In the genomic region with DNA sequence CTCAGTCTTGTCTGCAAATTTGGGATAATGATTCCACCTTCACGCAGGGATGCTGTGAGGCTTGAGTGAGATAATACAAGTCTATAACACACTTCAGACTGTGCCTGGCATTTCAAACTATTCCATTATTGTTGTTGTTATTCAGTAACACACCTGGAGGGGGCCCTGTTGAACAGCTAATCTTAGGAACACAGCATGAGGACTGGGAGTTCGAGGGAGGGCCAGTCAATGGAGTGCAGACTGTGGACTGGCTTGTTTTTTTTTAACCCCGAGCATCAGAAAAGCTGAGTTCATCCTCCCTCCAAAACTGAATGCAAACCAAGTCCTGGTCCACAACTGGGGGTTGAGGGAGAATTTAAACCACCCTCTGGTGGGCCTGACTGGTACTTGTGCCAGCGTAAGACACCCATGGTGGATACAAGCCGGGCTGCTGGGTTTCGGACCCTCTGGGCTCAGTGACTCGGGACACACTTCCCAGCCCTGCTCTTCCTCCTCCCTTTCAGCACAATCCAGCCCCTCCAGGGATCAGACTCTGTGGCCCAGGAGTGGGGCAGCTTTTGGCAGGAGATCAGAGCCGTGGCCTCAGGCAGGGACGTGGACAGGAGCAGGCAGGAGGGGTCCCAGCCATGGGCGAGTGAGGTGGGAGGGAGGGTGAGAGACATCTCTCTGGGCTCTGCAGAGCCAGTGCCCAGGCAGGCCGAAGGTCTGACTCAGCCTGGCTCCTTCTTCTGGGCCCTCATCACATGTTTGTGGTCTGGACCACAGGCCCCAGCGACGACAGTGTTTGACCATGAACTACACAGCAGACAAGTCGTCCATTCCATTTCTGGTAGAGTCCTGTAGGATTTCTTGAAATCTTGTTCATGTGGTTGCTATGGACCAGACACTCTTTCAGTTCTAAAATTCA, we compare ENCODE assay signal across 1 cellular context.
TF ChIP-seq lines count a peak whose summit lies in the region.

No MANE protein-coding gene starts in this region.

TF ChIP-seq in IMR-90, 13 proteins besides CTCF, POLR2A, EP300 and RAD21 (continued from another document):
- TF ChIP-seq, protein P1, sequence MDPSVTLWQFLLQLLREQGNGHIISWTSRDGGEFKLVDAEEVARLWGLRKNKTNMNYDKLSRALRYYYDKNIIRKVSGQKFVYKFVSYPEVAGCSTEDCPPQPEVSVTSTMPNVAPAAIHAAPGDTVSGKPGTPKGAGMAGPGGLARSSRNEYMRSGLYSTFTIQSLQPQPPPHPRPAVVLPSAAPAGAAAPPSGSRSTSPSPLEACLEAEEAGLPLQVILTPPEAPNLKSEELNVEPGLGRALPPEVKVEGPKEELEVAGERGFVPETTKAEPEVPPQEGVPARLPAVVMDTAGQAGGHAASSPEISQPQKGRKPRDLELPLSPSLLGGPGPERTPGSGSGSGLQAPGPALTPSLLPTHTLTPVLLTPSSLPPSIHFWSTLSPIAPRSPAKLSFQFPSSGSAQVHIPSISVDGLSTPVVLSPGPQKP (IDR thresholded peaks at IDR 0.05; ENCODE audit: borderline replicate concordance, low read depth, low read length) = no peak
- peak; percentile 36; the same call in 1 of the 2 replicates for TF ChIP-seq SMC3 (IDR thresholded peaks at IDR 0.05; ENCODE audit: low read depth, low read length)
- peak; percentile 72; the same call in 1 of the 2 replicates for TF ChIP-seq MAZ (IDR thresholded peaks at IDR 0.05; ENCODE audit: borderline replicate concordance, low read depth, low read length)
- no peak for TF ChIP-seq MXI1 (IDR thresholded peaks at IDR 0.05; ENCODE audit: borderline replicate concordance, low read depth, low read length)
- no peak for TF ChIP-seq CHD1 (IDR thresholded peaks at IDR 0.05; ENCODE audit: low read depth, low read length)
- peak; percentile 74 for TF ChIP-seq FOS (IDR thresholded peaks at IDR 0.05; ENCODE audit: low read depth, low read length)
- TF ChIP-seq RFX5 (IDR thresholded peaks at IDR 0.05; ENCODE audit: low read depth, low read length) = no peak
- TF ChIP-seq, protein P2, sequence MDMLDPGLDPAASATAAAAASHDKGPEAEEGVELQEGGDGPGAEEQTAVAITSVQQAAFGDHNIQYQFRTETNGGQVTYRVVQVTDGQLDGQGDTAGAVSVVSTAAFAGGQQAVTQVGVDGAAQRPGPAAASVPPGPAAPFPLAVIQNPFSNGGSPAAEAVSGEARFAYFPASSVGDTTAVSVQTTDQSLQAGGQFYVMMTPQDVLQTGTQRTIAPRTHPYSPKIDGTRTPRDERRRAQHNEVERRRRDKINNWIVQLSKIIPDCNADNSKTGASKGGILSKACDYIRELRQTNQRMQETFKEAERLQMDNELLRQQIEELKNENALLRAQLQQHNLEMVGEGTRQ (IDR thresholded peaks at IDR 0.05; ENCODE audit: low read depth, low read length) = peak; percentile 75
- TF ChIP-seq BHLHE40 (IDR thresholded peaks at IDR 0.05; ENCODE audit: low read depth, low read length) = no peak
